14 cellular contexts compared by ENCODE assay signal in the genomic region with DNA sequence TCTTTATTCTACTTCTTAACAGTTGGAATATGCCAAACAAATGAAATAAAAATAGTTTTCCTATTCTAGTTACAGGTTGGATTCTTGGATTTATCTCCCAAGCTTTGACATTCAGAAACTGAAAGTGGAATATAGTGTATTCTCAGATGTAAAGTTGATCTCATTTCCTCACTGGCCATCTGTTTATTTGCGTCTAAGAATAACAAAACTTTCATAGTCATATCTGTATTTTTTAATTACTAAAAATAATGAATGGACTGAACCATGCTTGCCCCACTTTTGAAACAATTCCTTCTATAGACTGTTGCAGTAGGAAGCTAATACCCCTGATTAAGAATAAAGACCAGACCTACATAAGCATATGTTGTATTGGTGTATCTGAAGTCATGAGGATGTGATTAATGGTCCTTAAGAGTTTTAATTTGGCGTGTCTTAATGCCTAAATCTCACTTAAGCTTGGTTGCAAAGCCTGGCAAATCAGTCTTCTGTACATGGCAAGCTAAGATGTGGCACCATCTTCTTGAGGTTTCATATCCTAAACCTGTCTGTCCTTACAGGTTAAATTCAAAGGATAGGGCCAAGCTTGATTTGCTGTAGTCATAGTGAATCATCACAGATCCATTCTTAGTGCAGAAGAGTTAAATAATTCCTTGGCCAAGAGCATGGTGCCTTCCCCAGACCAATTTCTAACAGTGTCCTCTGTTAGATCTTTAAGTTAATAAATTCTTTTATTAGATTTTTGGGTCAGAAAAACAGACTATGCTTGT. TPM values are rescaled to one million over a fixed set of nuclear protein-coding genes. Genes with fewer than 3 reads are reported as not detected.
DNase-seq lines count a peak whose midpoint lies in the region; ATAC-seq and TF ChIP-seq lines count a peak whose summit lies in the region.
"Had no signal": no experiment of that assay in that cellular context is flagged by ENCODE, and none has a peak within 500 bp of the region (broad histone marks: within the 10 kb centered on the region; RNA-seq: fewer than 3 reads in every experiment).

No MANE protein-coding gene starts in this region.

- peak; percentile 59 for DNase-seq in NCI-H524 treated with DMSO at 0.1 percent for 48 hours (lab: John Stamatoyannopoulos, UW)
- no peak for DNase-seq in effector memory CD8-positive, alpha-beta T cell
- DNase-seq in psoas muscle: no peak
- DNase-seq in endodermal cell: no peak
- DNase-seq in RPMI8226: no peak
- no peak for DNase-seq in ecto neural progenitor cell (ENCODE audit: low spot score)
- DNase-seq: activated CD4-positive, CD25-positive, alpha-beta regulatory T cell; cerebellar nuclear complex; DMS79 treated with DMSO at 0.1 percent for 48 hours; NCI-H187 treated with DMSO at 0.1 percent for 48 hours; NCI-H69 had no signal

- peaks cover 13% of the 10 kb centered on the region for H3K4me1 ChIP-seq in DOHH2 (ENCODE audit: control insufficient read depth, low read length)
- H3K4me1 ChIP-seq in psoas muscle: peaks cover 98% of the 10 kb centered on the region
- no peaks in the 10 kb centered on the region for H3K4me1 ChIP-seq in endodermal cell (ENCODE audit: control insufficient read depth, insufficient read depth, low read length)

- H3F3A ChIP-seq in DOHH2 (ENCODE audit: control insufficient read depth, insufficient read depth): no peaks in the 10 kb centered on the region

- H4K20me1 ChIP-seq in DOHH2 (ENCODE audit: control insufficient read depth, insufficient read depth, low read depth, low read length): peaks cover 7% of the 10 kb centered on the region; the same call in 1 of the 2 replicates

- H3K27ac ChIP-seq in DOHH2 (ENCODE audit: low read depth, low read length): no peak overlapping the region
- peak overlapping the region; percentile 64 for H3K27ac ChIP-seq in psoas muscle
- H3K27ac ChIP-seq in endodermal cell (ENCODE audit: low read depth, low read length): no peak overlapping the region

- H3K27me3 ChIP-seq in DOHH2 (ENCODE audit: control insufficient read depth, low read length): no peaks in the 10 kb centered on the region
- H3K27me3 ChIP-seq in psoas muscle (ENCODE audit: insufficient read depth in 3 of 3, low read length in 2 of 3): no peaks in the 10 kb centered on the region
- no peaks in the 10 kb centered on the region for H3K27me3 ChIP-seq in endodermal cell (ENCODE audit: control insufficient read depth, insufficient read depth, low read length, poor library complexity, severe bottlenecking)

- no peaks in the 10 kb centered on the region for H3K36me3 ChIP-seq in DOHH2 (ENCODE audit: control insufficient read depth, low read length)
- H3K36me3 ChIP-seq in psoas muscle (ENCODE audit: insufficient read depth in 1 of 2, low read depth in 1 of 2): no peaks in the 10 kb centered on the region
- no peaks in the 10 kb centered on the region for H3K36me3 ChIP-seq in endodermal cell (ENCODE audit: control insufficient read depth, insufficient read depth, low read length)

- no peaks in the 10 kb centered on the region for H3K9me3 ChIP-seq in DOHH2 (ENCODE audit: control insufficient read depth, insufficient read depth, low read length)
- no peaks in the 10 kb centered on the region for H3K9me3 ChIP-seq in psoas muscle
- no peaks in the 10 kb centered on the region for H3K9me3 ChIP-seq in endodermal cell (ENCODE audit: control insufficient read depth, low read length)

- no peaks in the 10 kb centered on the region for H3K9me3 Mint-ChIP-seq in effector memory CD8-positive, alpha-beta T cell
- H3K9me3 Mint-ChIP-seq in endodermal cell: no peaks in the 10 kb centered on the region

- no peak overlapping the region for H3K4me3 ChIP-seq in DOHH2 (ENCODE audit: low read length)
- H3K4me3 ChIP-seq in psoas muscle: peak overlapping the region; percentile 12
- H3K4me3 ChIP-seq in endodermal cell (ENCODE audit: low read length): no peak overlapping the region

- peak overlapping the region; percentile 1; the same call in 1 of the 2 replicates for H3K4me2 ChIP-seq in DOHH2 (ENCODE audit: low read length)

- H3K4me1 Mint-ChIP-seq in effector memory CD8-positive, alpha-beta T cell (ENCODE audit: low read depth in 2 of 2): peaks cover 41 to 67% of the 10 kb centered on the region in 2 donors
- peaks cover 5% of the 10 kb centered on the region for H3K4me1 Mint-ChIP-seq in endodermal cell

- peaks cover 9% of the 10 kb centered on the region for H3K36me3 Mint-ChIP-seq in effector memory CD8-positive, alpha-beta T cell (ENCODE audit: insufficient read depth)
- no peaks in the 10 kb centered on the region for H3K36me3 Mint-ChIP-seq in endodermal cell (ENCODE audit: low read depth)

- 33 to 44% (median 37%) methylated on average over 2 of the region's 2 CpGs for WGBS in psoas muscle, 3 donors
- WGBS in endodermal cell (ENCODE audit: insufficient coverage in 1 of 2, insufficient read length in 1 of 2), 2 experiments: 90 to 91% methylated on average over 1 of the region's 2 CpGs

- H3K27me3 Mint-ChIP-seq in effector memory CD8-positive, alpha-beta T cell: no peaks in the 10 kb centered on the region
- H3K27me3 Mint-ChIP-seq in endodermal cell (ENCODE audit: insufficient read depth): no peaks in the 10 kb centered on the region
- H3K27me3 Mint-ChIP-seq: activated naive CD8-positive, alpha-beta T cell had no signal

- no peak for ATAC-seq in effector memory CD8-positive, alpha-beta T cell (replicated peaks)
- ATAC-seq in psoas muscle: no peak
- no peak for ATAC-seq in activated CD4-positive, CD25-positive, alpha-beta regulatory T cell treated with anti-CD3 and anti-CD28 coated beads, Interleukin-2, amount 50 U/mL, for 24 hours

- TF ChIP-seq CTCF in DOHH2 (IDR thresholded peaks at IDR 0.05; ENCODE audit: low read depth, low read length, poor library complexity, severe bottlenecking) (no peak), psoas muscle (IDR thresholded peaks at IDR 0.05) (no peak), endodermal cell (conservative IDR thresholded peaks at IDR 0.05) (no peak)

- no peak overlapping the region for H3K9ac ChIP-seq in endodermal cell (ENCODE audit: extremely low read depth, low read length, poor library complexity, severe bottlenecking)

- peak overlapping the region; percentile 45 to 51 for H3K4me3 Mint-ChIP-seq in effector memory CD8-positive, alpha-beta T cell
- H3K4me3 Mint-ChIP-seq in endodermal cell: no peak overlapping the region
- H3K4me3 Mint-ChIP-seq: activated naive CD8-positive, alpha-beta T cell had no signal

- intact Hi-C loops in psoas muscle (cut with DNase I): loop anchor here in 1 of 2 donors (5.0 kb wide), 1 partner anchor 38 kb away; no protein-coding TSS in a partner anchor

- peaks cover 17% of the 10 kb centered on the region for H3K79me2 ChIP-seq in DOHH2 (ENCODE audit: control insufficient read depth, low read length)

- H3K27ac Mint-ChIP-seq in effector memory CD8-positive, alpha-beta T cell: peak overlapping the region in 1 of 2 donors; percentile 13
- H3K27ac Mint-ChIP-seq in endodermal cell: no peak overlapping the region
- H3K27ac Mint-ChIP-seq: activated naive CD8-positive, alpha-beta T cell had no signal

- H3K9me2 ChIP-seq in DOHH2 (replicated peaks; ENCODE audit: control insufficient read depth, low read length): no peaks in the 10 kb centered on the region

RNA-seq across cellular contexts. Expression of gene FOXO3, which starts 58.9 kb away (rescaled TPM):
- total RNA-seq in psoas muscle (100 to 1,000 TPM in 3 of 4 donors, 10 to 100 TPM in 1; 28.3 to 160 (median 144) TPM), endodermal cell (10 to 100 TPM; 16.4 to 20.3 TPM)
- 10 to 100 TPM; 20.6 to 76.5 (median 35.8) TPM for polyA plus RNA-seq in psoas muscle
- 15.0 TPM for polyA plus RNA-seq in endodermal cell (2013, experiment 1 of 2)
- 14.8 TPM for polyA plus RNA-seq in endodermal cell (2013, experiment 2 of 2)
